ENCODE assay signal across 7 cellular contexts in the genomic region with DNA sequence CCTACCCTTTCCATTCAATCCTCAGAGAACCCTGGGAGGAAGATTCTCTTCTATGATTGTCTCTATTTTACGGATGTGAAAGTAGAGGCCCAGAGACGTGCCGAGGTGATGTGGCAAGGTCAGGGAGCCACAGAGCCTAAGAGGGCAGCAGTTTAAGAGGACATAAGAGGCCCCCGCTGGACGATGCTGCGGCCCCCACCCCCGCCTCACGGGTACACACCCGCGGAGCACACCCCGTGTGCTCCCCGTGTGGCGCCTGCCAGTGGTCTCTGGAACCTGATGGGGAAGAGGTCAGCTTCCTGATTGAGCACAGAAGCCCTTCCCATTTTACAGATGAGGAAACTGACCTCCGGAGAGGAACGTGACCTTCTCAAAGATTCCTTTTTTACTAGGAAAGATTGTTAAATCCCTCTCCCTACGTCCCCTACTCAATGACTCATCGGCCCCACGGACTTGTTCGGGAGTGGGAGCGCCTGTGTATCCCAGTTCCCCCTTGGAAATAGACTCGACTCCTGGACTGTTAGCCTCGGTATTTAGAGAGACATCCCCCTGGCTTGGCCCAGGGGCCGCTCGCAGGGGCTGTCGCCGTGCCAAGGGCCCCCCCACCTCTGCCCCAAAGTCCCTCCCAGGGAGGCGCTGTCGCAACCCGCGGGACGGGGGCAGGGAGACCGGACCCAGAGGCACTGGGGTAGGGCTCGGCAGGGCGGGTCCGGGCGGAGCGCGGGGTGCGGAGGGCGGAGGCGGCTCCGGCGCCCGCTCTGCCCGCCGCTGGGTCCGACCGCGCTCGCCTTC.
A peak's percentile ranks its signal among the peaks of the same experiment; 100 is the strongest.
DNase-seq lines count a peak whose midpoint lies in the region.

TSS of gene ABCC3 (plus strand) at position 759 of the 792 bp plus-strand sequence. CDS start 56 bp downstream, outside the sequence.

- DNase-seq in amniotic epithelial cell (ENCODE audit: low read depth), result peak; percentile 55
- DNase-seq in hippocampal formation (lab: John Stamatoyannopoulos, UW), result no peak
- DNase-seq in NCI-H2196 treated with DMSO at 0.1 percent for 48 hours (lab: John Stamatoyannopoulos, UW; ENCODE audit: unreplicated experiment), result no peak
- DNase-seq in central memory CD4-positive, alpha-beta T cell, result no peak

- no peak within 1 kb of the TSS for H3K27ac ChIP-seq in HUES6 (ENCODE audit: low read depth, low read length)
- H3K27ac ChIP-seq in skin epidermis, result peak within 1 kb of the TSS in 20 of 21 experiments; percentile 1 to 84 (median 68)

- H3K4me3 ChIP-seq in HUES6 (ENCODE audit: low read depth, low read length) (peak within 1 kb of the TSS; percentile 51), iPS-11a (ENCODE audit: low read depth, low read length) (peak within 1 kb of the TSS; percentile 39), skin epidermis (peak within 1 kb of the TSS; percentile 25 to 65 (median 50))

- peak within 1 kb of the TSS; percentile 16 for H3K9ac ChIP-seq in HUES6 (ENCODE audit: low read length)

- H3K36me3 ChIP-seq in HUES6 (ENCODE audit: control insufficient read depth, insufficient read depth, low read length), result no peaks in the 10 kb centered on the region

- H3K9me3 ChIP-seq in HUES6 (ENCODE audit: control insufficient read depth, insufficient read depth, low read depth, low read length), result no peaks in the 10 kb centered on the region

- peaks cover 19% of the 10 kb centered on the region; the same call in 1 of the 2 replicates for H3K4me1 ChIP-seq in HUES6 (ENCODE audit: control insufficient read depth, insufficient read depth, low read length)

- peaks cover 69% of the 10 kb centered on the region for H3K27me3 ChIP-seq in HUES6 (ENCODE audit: control insufficient read depth, insufficient read depth, low read length)
